Comparison of ENCODE assay signal across 14 cellular contexts in the genomic region with DNA sequence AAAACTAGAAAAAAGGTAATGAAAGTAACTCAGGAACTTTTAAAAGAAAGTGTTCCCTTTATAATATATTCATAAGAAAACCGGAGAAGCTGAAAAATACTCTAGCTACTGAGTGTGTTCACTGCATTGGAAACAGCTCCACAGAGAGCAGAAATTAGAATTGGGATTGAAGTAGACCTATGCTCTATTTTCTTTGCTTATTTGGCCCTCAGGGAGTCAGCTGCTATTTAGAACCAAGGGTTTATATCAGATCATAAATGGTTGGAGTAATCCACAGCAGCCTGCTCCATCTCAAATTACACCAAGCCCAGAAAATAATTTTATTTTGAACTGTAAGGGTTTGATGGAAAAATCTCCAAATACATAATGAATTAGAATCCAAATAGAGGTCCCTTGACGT.
A peak's percentile ranks its signal among the peaks of the same experiment; 100 is the strongest.
DNase-seq lines count a peak whose midpoint lies in the region; ATAC-seq and TF ChIP-seq lines count a peak whose summit lies in the region.
"Had no signal": no experiment of that assay in that cellular context is flagged by ENCODE, and none has a peak within 500 bp of the region (broad histone marks: within the 10 kb centered on the region; RNA-seq: fewer than 3 reads in every experiment).

No MANE protein-coding gene starts in this region.

- H3K4me3 Mint-ChIP-seq in nephron: no peak overlapping the region
- H3K4me3 Mint-ChIP-seq: B cell; CD4-positive, alpha-beta memory T cell; H9; IgD-negative memory B cell had no signal

- WGBS in stomach, 5 donors: 78 to 90% (median 85%) methylated on average over 2 of the region's 2 CpGs

- TF ChIP-seq CTCF in nephron (IDR thresholded peaks at IDR 0.05; ENCODE audit: unreplicated experiment in 3 of 3): no peak
- TF ChIP-seq CTCF in stomach (IDR thresholded peaks at IDR 0.05): no peak

- no peak overlapping the region for H3K27ac ChIP-seq in stomach
- H3K27ac ChIP-seq: C4-2B had no signal

- H3K4me3 ChIP-seq in adipocyte (ENCODE audit: low read length) (peak overlapping the region; percentile 8), stomach (no peak overlapping the region)

- no peak for TF ChIP-seq EP300 in stomach (IDR thresholded peaks at IDR 0.05)

- H3K36me3 ChIP-seq in adipocyte (ENCODE audit: control insufficient read depth, insufficient read depth, low read length, severe bottlenecking) (no peaks in the 10 kb centered on the region), stomach (no peaks in the 10 kb centered on the region)

- no peak for TF ChIP-seq POLR2A in stomach (IDR thresholded peaks at IDR 0.05)

- H3K9me3 Mint-ChIP-seq in nephron: no peaks in the 10 kb centered on the region
- H3K9me3 Mint-ChIP-seq: CD4-positive, alpha-beta memory T cell; H9 had no signal

- peak overlapping the region in 2 of 3 experiments; percentile 2 to 29 for H3K27ac Mint-ChIP-seq in nephron
- H3K27ac Mint-ChIP-seq: B cell; CD4-positive, alpha-beta memory T cell; H9; IgD-negative memory B cell had no signal

- no peaks in the 10 kb centered on the region for H3K27me3 Mint-ChIP-seq in nephron (ENCODE audit: low read depth)
- H3K27me3 Mint-ChIP-seq: B cell had no signal

- no peak for ATAC-seq in HG02588 (IDR thresholded peaks at IDR 0.05; ENCODE audit: unreplicated experiment)

- DNase-seq in NCI-H748 (lab: John Stamatoyannopoulos, UW; ENCODE audit: unreplicated experiment) (peak; percentile 30), NCI-H748 treated with DMSO at 0.1 percent for 48 hours (lab: John Stamatoyannopoulos, UW) (no peak), adipocyte (ENCODE audit: low read depth) (no peak), stomach (no peak), NCI-H524 (lab: John Stamatoyannopoulos, UW) (no peak)
- DNase-seq: CD4-positive, alpha-beta memory T cell; DMS79; GOT3; H9 had no signal

- H3K27me3 ChIP-seq in adipocyte (replicated peaks; ENCODE audit: control insufficient read depth, insufficient read depth, low read length) (no peaks in the 10 kb centered on the region), stomach (no peaks in the 10 kb centered on the region)

- peak overlapping the region; percentile 28 for H3K9ac ChIP-seq in adipocyte (ENCODE audit: low read length)

- H3K9me3 ChIP-seq in adipocyte (ENCODE audit: control insufficient read depth, low read length) (no peaks in the 10 kb centered on the region), stomach (no peaks in the 10 kb centered on the region)

- peaks cover 45% of the 10 kb centered on the region for H3K4me1 ChIP-seq in adipocyte (ENCODE audit: control insufficient read depth, insufficient read depth, low read length)
- H3K4me1 ChIP-seq in stomach: peaks cover 0 to 7% (median 2%) of the 10 kb centered on the region in 4 donors

- peaks cover 32% of the 10 kb centered on the region for H3K4me1 Mint-ChIP-seq in nephron
- H3K4me1 Mint-ChIP-seq: B cell; CD4-positive, alpha-beta memory T cell; H9; IgD-negative memory B cell had no signal

- intact Hi-C loops in stomach (cut with DNase I; ENCODE audit: low total_unique reads): no loop called here

- H3K36me3 Mint-ChIP-seq in nephron (ENCODE audit: low read depth): no peaks in the 10 kb centered on the region
- H3K36me3 Mint-ChIP-seq: CD4-positive, alpha-beta memory T cell; IgD-negative memory B cell had no signal
